In genomic region chr1:26035959-26036755, GRCh38 we compare ENCODE assay signal across 1 cellular context.
TF ChIP-seq lines count a peak whose summit lies in the region.

No MANE protein-coding gene starts in this region.

TF ChIP-seq in H1, 55 proteins besides CTCF, POLR2A, EP300 and RAD21:
- TF ChIP-seq ATF3 (IDR thresholded peaks at IDR 0.05; ENCODE audit: insufficient read depth, low read depth, low read length) (0 out of 2 replicates have a peak, but pooled peaks have one; percentile 13), RBBP5 (IDR thresholded peaks at IDR 0.05; ENCODE audit: borderline replicate concordance, low read depth, low read length) (no peak), NANOG (IDR thresholded peaks at IDR 0.05; ENCODE audit: insufficient read depth, low read depth, low read length, poor library complexity, severe bottlenecking) (no peak), CREB1 (IDR thresholded peaks at IDR 0.05) (peak; percentile 25; the same call in 1 of the 2 replicates), EZH2 (IDR thresholded peaks at IDR 0.05; ENCODE audit: low read depth, low read length, severe bottlenecking) (no peak), CBX5 (IDR thresholded peaks at IDR 0.05; ENCODE audit: low read depth, low read length) (no peak), EGR1 (IDR thresholded peaks at IDR 0.05; ENCODE audit: borderline replicate concordance, low read depth, low read length) (no peak), CHD2 (IDR thresholded peaks at IDR 0.05; ENCODE audit: low read length) (no peak), POLR2AphosphoS5 (IDR thresholded peaks at IDR 0.05; ENCODE audit: low read depth, low read length) (no peak)
